In genomic region chr3:43286115-43286885, GRCh38 we compare ENCODE assay signal across 1 cellular context.
TF ChIP-seq lines count a peak whose summit lies in the region.

Gene SNRK, plus strand, starts transcription at chr3:43286540. Its CDS starts 16,664 bp downstream, at chr3:43303204.

TF ChIP-seq in HepG2, 621 proteins besides CTCF, POLR2A, EP300 and RAD21 (continued from another document and continues in another):
- TF ChIP-seq ZNF816 (CRISPR knock-in tag; IDR thresholded peaks at IDR 0.05; ENCODE audit: borderline replicate concordance) (no peak), NFRKB (IDR thresholded peaks at IDR 0.05) (no peak), LRRFIP1 (CRISPR knock-in tag; conservative IDR thresholded peaks at IDR 0.05) (no peak), HES4 (CRISPR knock-in tag; IDR thresholded peaks at IDR 0.05; ENCODE audit: borderline replicate concordance) (0 out of 2 replicates have a peak, but pooled peaks have one; percentile 36), SP5 (CRISPR knock-in tag; IDR thresholded peaks at IDR 0.05; ENCODE audit: borderline replicate concordance, low read depth) (0 out of 2 replicates have a peak, but pooled peaks have one; percentile 14), SKI (IDR thresholded peaks at IDR 0.05; ENCODE audit: partially characterized antibody) (peak; percentile 32), AGO1 (IDR thresholded peaks at IDR 0.05; ENCODE audit: low read depth, low read length, poor library complexity, severe bottlenecking) (no peak), MIER3 (CRISPR knock-in tag; IDR thresholded peaks at IDR 0.05; ENCODE audit: borderline replicate concordance) (no peak), ZNF44 (CRISPR knock-in tag; IDR thresholded peaks at IDR 0.05) (no peak), MTF2 (CRISPR knock-in tag; IDR thresholded peaks at IDR 0.05; ENCODE audit: borderline replicate concordance) (peak; percentile 54; the same call in 1 of the 2 replicates), PHF20 (CRISPR knock-in tag; IDR thresholded peaks at IDR 0.05) (peak; percentile 47), ZNF383 (CRISPR knock-in tag; IDR thresholded peaks at IDR 0.05; ENCODE audit: borderline replicate concordance) (no peak), ZKSCAN8 (CRISPR knock-in tag; IDR thresholded peaks at IDR 0.05; ENCODE audit: borderline replicate concordance) (no peak), ARNT2 (CRISPR knock-in tag; IDR thresholded peaks at IDR 0.05; ENCODE audit: low read depth) (peak; percentile 52), POLR2AphosphoS2 (IDR thresholded peaks at IDR 0.05; ENCODE audit: low read depth, low read length) (no peak), ZNF607 (CRISPR knock-in tag; IDR thresholded peaks at IDR 0.05; ENCODE audit: borderline replicate concordance) (no peak), ZNF883 (CRISPR knock-in tag; IDR thresholded peaks at IDR 0.05; ENCODE audit: not compliant biosample characterization) (no peak), ATF2 (CRISPR knock-in tag; IDR thresholded peaks at IDR 0.05) (no peak), RNF2 (conservative IDR thresholded peaks at IDR 0.05; ENCODE audit: low read depth) (peak; percentile 66), ZHX1 (CRISPR knock-in tag; IDR thresholded peaks at IDR 0.05; ENCODE audit: low read depth) (no peak), SP2 (CRISPR knock-in tag; IDR thresholded peaks at IDR 0.05) (no peak), PRDM15 (CRISPR knock-in tag; IDR thresholded peaks at IDR 0.05) (no peak), ZNF704 (CRISPR knock-in tag; IDR thresholded peaks at IDR 0.05; ENCODE audit: borderline replicate concordance) (no peak), ZFP82 (CRISPR knock-in tag; IDR thresholded peaks at IDR 0.05; ENCODE audit: borderline replicate concordance) (no peak), TEAD3 (CRISPR knock-in tag; optimal IDR thresholded peaks at IDR 0.05; ENCODE audit: borderline replicate concordance) (no peak), IRX3 (CRISPR knock-in tag; IDR thresholded peaks at IDR 0.05; ENCODE audit: borderline replicate concordance, low read depth) (no peak), ZNF230 (CRISPR knock-in tag; IDR thresholded peaks at IDR 0.05) (no peak), NR2F1 (CRISPR knock-in tag; IDR thresholded peaks at IDR 0.05) (no peak; a peak in 1 of 4 replicates), SPEN (CRISPR knock-in tag; IDR thresholded peaks at IDR 0.05; ENCODE audit: low read depth) (peak; percentile 72), ZSCAN31 (CRISPR knock-in tag; IDR thresholded peaks at IDR 0.05; ENCODE audit: low read depth) (no peak), ZNF577 (CRISPR knock-in tag; IDR thresholded peaks at IDR 0.05; ENCODE audit: borderline replicate concordance, low read depth) (no peak), HMG20B (CRISPR knock-in tag; conservative IDR thresholded peaks at IDR 0.05) (no peak), ZNF670 (CRISPR knock-in tag; IDR thresholded peaks at IDR 0.05; ENCODE audit: borderline replicate concordance) (no peak), CREB1 (IDR thresholded peaks at IDR 0.05) (peak; percentile 98), CREB1 (CRISPR knock-in tag; IDR thresholded peaks at IDR 0.05) (peak; percentile 61; the same call in 1 of the 2 replicates), HDAC6 (IDR thresholded peaks at IDR 0.05; ENCODE audit: low read depth, low read length) (no peak)
- TF ChIP-seq, protein P1, sequence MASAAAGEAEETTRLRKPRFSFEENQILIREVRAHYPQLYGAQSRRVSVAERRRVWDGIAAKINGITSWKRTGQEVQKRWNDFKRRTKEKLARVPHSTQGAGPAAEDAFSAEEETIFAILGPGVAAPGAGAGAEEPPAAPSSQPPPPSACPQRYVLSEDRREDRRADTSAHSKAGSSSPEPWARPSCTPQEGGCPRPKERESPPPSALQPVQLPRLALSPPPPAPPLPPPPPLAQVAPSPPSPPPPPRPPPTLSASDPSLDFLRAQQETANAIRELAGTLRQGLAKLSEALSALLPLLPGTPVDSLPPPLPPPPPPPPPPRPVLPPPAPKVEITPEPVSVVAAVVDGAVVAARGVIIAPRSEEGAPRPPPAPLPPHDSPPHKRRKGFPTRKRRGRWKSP (CRISPR knock-in tag; IDR thresholded peaks at IDR 0.05), result peak; percentile 65; the same call in 1 of the 2 replicates
- TF ChIP-seq, protein P2, sequence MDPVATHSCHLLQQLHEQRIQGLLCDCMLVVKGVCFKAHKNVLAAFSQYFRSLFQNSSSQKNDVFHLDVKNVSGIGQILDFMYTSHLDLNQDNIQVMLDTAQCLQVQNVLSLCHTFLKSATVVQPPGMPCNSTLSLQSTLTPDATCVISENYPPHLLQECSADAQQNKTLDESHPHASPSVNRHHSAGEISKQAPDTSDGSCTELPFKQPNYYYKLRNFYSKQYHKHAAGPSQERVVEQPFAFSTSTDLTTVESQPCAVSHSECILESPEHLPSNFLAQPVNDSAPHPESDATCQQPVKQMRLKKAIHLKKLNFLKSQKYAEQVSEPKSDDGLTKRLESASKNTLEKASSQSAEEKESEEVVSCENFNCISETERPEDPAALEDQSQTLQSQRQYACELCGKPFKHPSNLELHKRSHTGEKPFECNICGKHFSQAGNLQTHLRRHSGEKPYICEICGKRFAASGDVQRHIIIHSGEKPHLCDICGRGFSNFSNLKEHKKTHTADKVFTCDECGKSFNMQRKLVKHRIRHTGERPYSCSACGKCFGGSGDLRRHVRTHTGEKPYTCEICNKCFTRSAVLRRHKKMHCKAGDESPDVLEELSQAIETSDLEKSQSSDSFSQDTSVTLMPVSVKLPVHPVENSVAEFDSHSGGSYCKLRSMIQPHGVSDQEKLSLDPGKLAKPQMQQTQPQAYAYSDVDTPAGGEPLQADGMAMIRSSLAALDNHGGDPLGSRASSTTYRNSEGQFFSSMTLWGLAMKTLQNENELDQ (CRISPR knock-in tag; IDR thresholded peaks at IDR 0.05; ENCODE audit: borderline replicate concordance), result no peak
- TF ChIP-seq, protein P3, sequence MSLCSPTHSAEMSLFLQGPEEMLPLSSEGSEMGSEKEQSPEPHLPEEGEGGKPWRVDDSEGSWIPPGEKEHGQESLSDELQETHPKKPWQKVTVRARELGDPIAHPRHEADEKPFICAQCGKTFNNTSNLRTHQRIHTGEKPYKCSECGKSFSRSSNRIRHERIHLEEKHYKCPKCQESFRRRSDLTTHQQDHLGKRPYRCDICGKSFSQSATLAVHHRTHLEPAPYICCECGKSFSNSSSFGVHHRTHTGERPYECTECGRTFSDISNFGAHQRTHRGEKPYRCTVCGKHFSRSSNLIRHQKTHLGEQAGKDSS (CRISPR knock-in tag; IDR thresholded peaks at IDR 0.05; ENCODE audit: borderline replicate concordance, low read depth), result no peak; the same call in 1 of the 2 replicates
- TF ChIP-seq, protein P4, sequence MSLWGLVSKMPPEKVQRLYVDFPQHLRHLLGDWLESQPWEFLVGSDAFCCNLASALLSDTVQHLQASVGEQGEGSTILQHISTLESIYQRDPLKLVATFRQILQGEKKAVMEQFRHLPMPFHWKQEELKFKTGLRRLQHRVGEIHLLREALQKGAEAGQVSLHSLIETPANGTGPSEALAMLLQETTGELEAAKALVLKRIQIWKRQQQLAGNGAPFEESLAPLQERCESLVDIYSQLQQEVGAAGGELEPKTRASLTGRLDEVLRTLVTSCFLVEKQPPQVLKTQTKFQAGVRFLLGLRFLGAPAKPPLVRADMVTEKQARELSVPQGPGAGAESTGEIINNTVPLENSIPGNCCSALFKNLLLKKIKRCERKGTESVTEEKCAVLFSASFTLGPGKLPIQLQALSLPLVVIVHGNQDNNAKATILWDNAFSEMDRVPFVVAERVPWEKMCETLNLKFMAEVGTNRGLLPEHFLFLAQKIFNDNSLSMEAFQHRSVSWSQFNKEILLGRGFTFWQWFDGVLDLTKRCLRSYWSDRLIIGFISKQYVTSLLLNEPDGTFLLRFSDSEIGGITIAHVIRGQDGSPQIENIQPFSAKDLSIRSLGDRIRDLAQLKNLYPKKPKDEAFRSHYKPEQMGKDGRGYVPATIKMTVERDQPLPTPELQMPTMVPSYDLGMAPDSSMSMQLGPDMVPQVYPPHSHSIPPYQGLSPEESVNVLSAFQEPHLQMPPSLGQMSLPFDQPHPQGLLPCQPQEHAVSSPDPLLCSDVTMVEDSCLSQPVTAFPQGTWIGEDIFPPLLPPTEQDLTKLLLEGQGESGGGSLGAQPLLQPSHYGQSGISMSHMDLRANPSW (CRISPR knock-in tag; IDR thresholded peaks at IDR 0.05; ENCODE audit: borderline replicate concordance), result no peak
- TF ChIP-seq, protein P5, sequence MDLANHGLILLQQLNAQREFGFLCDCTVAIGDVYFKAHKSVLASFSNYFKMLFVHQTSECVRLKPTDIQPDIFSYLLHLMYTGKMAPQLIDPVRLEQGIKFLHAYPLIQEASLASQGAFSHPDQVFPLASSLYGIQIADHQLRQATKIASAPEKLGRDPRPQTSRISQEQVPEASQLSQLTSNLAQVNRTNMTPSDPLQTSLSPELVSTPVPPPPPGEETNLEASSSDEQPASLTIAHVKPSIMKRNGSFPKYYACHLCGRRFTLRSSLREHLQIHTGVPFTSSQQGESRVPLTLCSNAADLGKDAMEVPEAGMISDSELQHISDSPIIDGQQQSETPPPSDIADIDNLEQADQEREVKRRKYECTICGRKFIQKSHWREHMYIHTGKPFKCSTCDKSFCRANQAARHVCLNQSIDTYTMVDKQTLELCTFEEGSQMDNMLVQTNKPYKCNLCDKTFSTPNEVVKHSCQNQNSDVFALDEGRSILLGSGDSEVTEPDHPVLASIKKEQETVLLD (CRISPR knock-in tag; IDR thresholded peaks at IDR 0.05; ENCODE audit: low read depth), result no peak
